In the genomic region with DNA sequence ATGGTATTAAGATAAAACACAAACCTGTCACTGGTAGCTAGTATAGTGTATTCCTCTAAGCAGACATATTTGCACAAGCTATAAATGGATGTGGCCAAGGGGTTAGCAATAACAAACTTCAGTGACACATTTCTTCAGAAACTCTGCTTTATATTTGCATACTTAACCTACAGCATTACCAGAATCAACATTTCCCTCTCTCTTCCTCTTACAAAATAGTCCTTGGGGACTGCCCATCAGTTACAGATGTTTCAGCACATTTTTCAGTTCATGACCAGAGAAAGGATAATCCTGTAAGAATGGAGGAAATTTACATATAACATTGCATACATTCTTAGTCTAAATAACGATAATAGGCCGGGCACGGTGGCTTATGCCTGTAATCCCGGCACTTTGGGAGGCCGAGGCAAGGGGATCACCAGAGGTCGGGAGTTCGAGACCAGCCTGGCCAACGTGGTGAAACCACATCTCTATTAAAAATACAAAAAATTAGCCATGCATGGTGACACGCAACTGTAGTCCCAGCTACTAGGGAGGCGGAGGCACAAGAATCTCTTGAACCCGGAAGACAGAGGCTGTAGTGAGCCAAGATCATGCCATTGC, we compare ENCODE assay signal across 11 cellular contexts. TPM values are rescaled to one million over a fixed set of nuclear protein-coding genes. Genes with fewer than 3 reads are reported as not detected.
A peak's percentile ranks its signal among the peaks of the same experiment; 100 is the strongest.
DNase-seq lines count a peak whose midpoint lies in the region; ATAC-seq and TF ChIP-seq lines count a peak whose summit lies in the region.
"Had no signal": no experiment of that assay in that cellular context is flagged by ENCODE, and none has a peak within 500 bp of the region (broad histone marks: within the 10 kb centered on the region; RNA-seq: fewer than 3 reads in every experiment).

No MANE protein-coding gene starts in this region.

- H3K9me3 Mint-ChIP-seq in H9, result peaks cover 17 to 21% of the 10 kb centered on the region in 2 experiments; a peak in 4 of 5 replicates

- no peaks in the 10 kb centered on the region for H3K4me1 Mint-ChIP-seq in H9

- H3K27me3 ChIP-seq in H9 (ENCODE audit: insufficient read depth, low read length) (no peaks in the 10 kb centered on the region), gastrocnemius medialis (no peaks in the 10 kb centered on the region)

- H3K4me1 ChIP-seq in H9 (ENCODE audit: insufficient read depth, low read length), result no peaks in the 10 kb centered on the region
- no peaks in the 10 kb centered on the region for H3K4me1 ChIP-seq in gastrocnemius medialis
- H3K4me1 ChIP-seq: lower lobe of right lung had no signal

- no peak overlapping the region for H3K18ac ChIP-seq in H9 (ENCODE audit: insufficient read length, low read depth, low read length)

- no peak overlapping the region for H3K9ac ChIP-seq in H9 (ENCODE audit: extremely low read depth, insufficient read length, low read length)

- H2BK120ac ChIP-seq in H9 (ENCODE audit: low read depth, low read length, poor library complexity, severe bottlenecking), result no peak overlapping the region

- H3K27ac Mint-ChIP-seq in H9, result no peak overlapping the region
- H3K27ac Mint-ChIP-seq: activated naive CD8-positive, alpha-beta T cell treated with anti-CD3 and anti-CD28 coated beads, Interleukin-2, amount 10 ng/mL, durations not matched to agents 7 days and 5 days had no signal

- no peaks in the 10 kb centered on the region for H3K79me2 ChIP-seq in H9 (ENCODE audit: insufficient read depth, low read length)

- TF ChIP-seq POLR2A in gastrocnemius medialis (IDR thresholded peaks at IDR 0.05), result no peak

- H3K4ac ChIP-seq in H9 (ENCODE audit: low read depth, low read length), result no peak overlapping the region

- H2BK12ac ChIP-seq in H9 (ENCODE audit: insufficient read length, low read depth, low read length), result no peak overlapping the region

- no peak overlapping the region for H2AFZ ChIP-seq in H9 (ENCODE audit: low read length)

- no peak overlapping the region for H4K91ac ChIP-seq in H9 (ENCODE audit: insufficient read length, low read depth, low read length)

- no peaks in the 10 kb centered on the region for H3K23me2 ChIP-seq in H9 (ENCODE audit: insufficient read length, low read depth, low read length, poor library complexity, severe bottlenecking)

- no peaks in the 10 kb centered on the region for H3K27me3 Mint-ChIP-seq in H9 (ENCODE audit: low read depth)

- H3K79me1 ChIP-seq in H9 (ENCODE audit: insufficient read depth, low read depth, low read length, poor library complexity, severe bottlenecking), result no peaks in the 10 kb centered on the region

- H4K5ac ChIP-seq in H9 (ENCODE audit: insufficient read length, low read depth, low read length), result no peak overlapping the region

- H4K8ac ChIP-seq in H9 (replicated peaks; ENCODE audit: insufficient read length, low read depth, low read length), result no peak overlapping the region

- no peak overlapping the region for H2BK20ac ChIP-seq in H9 (ENCODE audit: low read depth, low read length, poor library complexity, severe bottlenecking)

- H3K4me2 ChIP-seq in H9 (ENCODE audit: insufficient read depth, insufficient read length, low read length), result no peak overlapping the region

- in situ Hi-C loops in gastrocnemius medialis (cut with MboI; ENCODE audit: low sequenced_read_pairs in 4 of 4), result no loop called here

- no peak overlapping the region for H3K56ac ChIP-seq in H9 (ENCODE audit: insufficient read length, low read depth, low read length)

- no peak overlapping the region for H3T11ph ChIP-seq in H9 (ENCODE audit: low read length)

- H3K27ac ChIP-seq in H9 (ENCODE audit: insufficient read length, low read depth, low read length) (no peak overlapping the region), gastrocnemius medialis (no peak overlapping the region)
- H3K27ac ChIP-seq: lower lobe of right lung had no signal

- H2AK5ac ChIP-seq in H9 (ENCODE audit: insufficient read length, low read length), result no peak overlapping the region

- TF ChIP-seq CTCF in GM12865 (IDR thresholded peaks at IDR 0.05; ENCODE audit: insufficient read depth, low read depth, low read length, missing control alignments) (no peak), H9 (conservative IDR thresholded peaks at IDR 0.05) (no peak), gastrocnemius medialis (IDR thresholded peaks at IDR 0.05 in 4 of 5, conservative IDR thresholded peaks at IDR 0.05 in 1 of 5) (no peak)

- DNase-seq in GM12865 (ENCODE audit: low read depth) (peak; percentile 94), NAMALWA (ENCODE audit: low spot score) (peak; percentile 94), NCI-H146 (lab: John Stamatoyannopoulos, UW) (no peak), DMS114 treated with DMSO at 0.1 percent for 48 hours (lab: John Stamatoyannopoulos, UW; ENCODE audit: unreplicated experiment) (no peak), H9 (no peak), gastrocnemius medialis (no peak)
- DNase-seq: activated CD4-positive, alpha-beta T cell treated with anti-CD3 and anti-CD28 coated beads for 1 hour; activated naive CD8-positive, alpha-beta T cell treated with anti-CD3 and anti-CD28 coated beads, Interleukin-2, amount 10 ng/mL, durations not matched to agents 7 days and 5 days; lower lobe of right lung had no signal

- no peak overlapping the region for H3K14ac ChIP-seq in H9 (ENCODE audit: insufficient read depth, low read length)

- intact Hi-C loops in gastrocnemius medialis (cut with DNase I; ENCODE audit: low total_unique reads), result no loop called here

- peak; percentile 95 for ATAC-seq in GM19395 (IDR thresholded peaks at IDR 0.05; ENCODE audit: unreplicated experiment)
- ATAC-seq in HG02884 (IDR thresholded peaks at IDR 0.05; ENCODE audit: unreplicated experiment), result peak; percentile 90
- no peak for ATAC-seq in gastrocnemius medialis
- ATAC-seq: lower lobe of right lung had no signal

- no peaks in the 10 kb centered on the region for H4K20me1 ChIP-seq in H9 (ENCODE audit: control insufficient read depth, insufficient read depth, insufficient read length)

- H3K23ac ChIP-seq in H9 (ENCODE audit: insufficient read length, low read depth, low read length), result no peak overlapping the region

- peaks cover 9 to 18% (median 11%) of the 10 kb centered on the region in 3 experiments; a peak in 6 of 7 replicates for H3K36me3 Mint-ChIP-seq in H9 (ENCODE audit: insufficient read depth in 1 of 3, low read depth in 3 of 3)
- H3K36me3 Mint-ChIP-seq: activated naive CD8-positive, alpha-beta T cell treated with anti-CD3 and anti-CD28 coated beads, Interleukin-2, amount 10 ng/mL, durations not matched to agents 7 days and 5 days had no signal

- WGBS in H9 (ENCODE audit: extremely low coverage, insufficient read length, low lambda C conversion rate), result no CpG with 5 or more reads among the region's 11 CpGs

- no peaks in the 10 kb centered on the region for H3K36me3 ChIP-seq in gastrocnemius medialis
- H3K36me3 ChIP-seq: lower lobe of right lung had no signal

- no peak overlapping the region for H2BK15ac ChIP-seq in H9 (ENCODE audit: low read depth, low read length)

- H3K9me3 ChIP-seq in H9 (ENCODE audit: control insufficient read depth, low read depth, low read length) (peaks cover 5% of the 10 kb centered on the region), gastrocnemius medialis (no peaks in the 10 kb centered on the region)
- H3K9me3 ChIP-seq: lower lobe of right lung had no signal

- H3K4me3 ChIP-seq in GM12865 (ENCODE audit: low read depth, low read length) (peak overlapping the region; percentile 40), gastrocnemius medialis (no peak overlapping the region)
- H3K4me3 ChIP-seq: lower lobe of right lung had no signal

- H2BK5ac ChIP-seq in H9 (ENCODE audit: insufficient read length, low read length), result no peak overlapping the region

- no peak overlapping the region for H3K4me3 Mint-ChIP-seq in H9
- H3K4me3 Mint-ChIP-seq: activated naive CD8-positive, alpha-beta T cell treated with anti-CD3 and anti-CD28 coated beads, Interleukin-2, amount 10 ng/mL, durations not matched to agents 7 days and 5 days had no signal

RNA-seq across cellular contexts. Expression of gene SLC1A1, which starts 25.3 kb away (rescaled TPM):
- total RNA-seq in H9 (2021) (4.2 and 4.7 TPM in 2 replicates), gastrocnemius medialis (1 to 10 TPM; 1.2 to 2.2 (median 1.6) TPM)

Comparison
In these comparisons a context has a peak if more than half of its experiments do, and no peak if none do; other contexts are left out.
1. DNase-seq: peak in GM12865 (single experiment) and NAMALWA (single experiment); none in NCI-H146 (single experiment), DMS114 treated with DMSO at 0.1 percent for 48 hours (single experiment), H9 (single experiment) and gastrocnemius medialis (0 of 2).
2. ATAC-seq: peak in GM19395 (single experiment) and HG02884 (single experiment); none in gastrocnemius medialis (0 of 2).